In the genomic region with DNA sequence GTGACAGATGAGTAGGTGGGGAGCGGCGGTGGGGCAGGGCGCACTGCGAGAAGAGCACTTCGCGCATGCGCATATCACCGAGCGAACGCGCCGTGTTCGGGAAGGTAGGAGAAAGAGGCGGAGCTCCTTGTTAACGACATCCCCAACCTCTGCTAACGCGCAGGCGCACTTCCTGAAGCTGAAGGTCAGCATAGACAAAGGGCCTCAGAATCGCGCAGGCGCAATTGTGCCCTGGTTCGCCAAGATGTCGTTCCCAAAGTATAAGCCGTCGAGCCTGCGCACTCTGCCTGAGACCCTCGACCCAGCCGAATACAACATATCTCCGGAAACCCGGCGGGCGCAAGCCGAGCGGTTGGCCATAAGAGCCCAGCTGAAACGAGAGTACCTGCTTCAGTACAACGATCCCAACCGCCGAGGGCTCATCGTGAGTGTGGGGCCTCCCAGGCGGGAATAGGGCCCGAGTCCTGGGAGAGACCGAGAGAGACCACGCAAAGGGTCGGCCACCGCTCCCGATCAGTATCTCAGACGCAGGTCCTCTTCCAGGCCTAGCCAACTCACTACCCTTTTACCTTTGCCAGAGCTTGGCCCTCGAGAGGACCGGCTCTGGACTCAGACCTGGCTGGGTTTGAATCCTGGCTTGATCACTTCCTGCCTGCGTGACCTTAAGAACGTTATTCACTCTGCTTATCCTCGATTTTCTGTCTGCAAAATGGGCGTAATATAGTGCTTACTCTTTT, we compare ENCODE assay signal across 1 cellular context.
TF ChIP-seq lines count a peak whose summit lies in the region.

A gene (plus strand): TSS at position 221 of the 737 bp plus-strand sequence. CDS start 24 bp downstream, at position 245.

TF ChIP-seq in HepG2, 621 proteins besides CTCF, POLR2A, EP300 and RAD21 (continued from another document and continues in another):
- TF ChIP-seq, protein P1, sequence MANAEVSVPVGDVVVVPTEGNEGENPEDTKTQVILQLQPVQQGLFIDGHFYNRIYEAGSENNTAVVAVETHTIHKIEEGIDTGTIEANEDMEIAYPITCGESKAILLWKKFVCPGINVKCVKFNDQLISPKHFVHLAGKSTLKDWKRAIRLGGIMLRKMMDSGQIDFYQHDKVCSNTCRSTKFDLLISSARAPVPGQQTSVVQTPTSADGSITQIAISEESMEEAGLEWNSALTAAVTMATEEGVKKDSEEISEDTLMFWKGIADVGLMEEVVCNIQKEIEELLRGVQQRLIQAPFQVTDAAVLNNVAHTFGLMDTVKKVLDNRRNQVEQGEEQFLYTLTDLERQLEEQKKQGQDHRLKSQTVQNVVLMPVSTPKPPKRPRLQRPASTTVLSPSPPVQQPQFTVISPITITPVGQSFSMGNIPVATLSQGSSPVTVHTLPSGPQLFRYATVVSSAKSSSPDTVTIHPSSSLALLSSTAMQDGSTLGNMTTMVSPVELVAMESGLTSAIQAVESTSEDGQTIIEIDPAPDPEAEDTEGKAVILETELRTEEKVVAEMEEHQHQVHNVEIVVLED (CRISPR knock-in tag; IDR thresholded peaks at IDR 0.05; ENCODE audit: borderline replicate concordance) = peak; percentile 31; the same call in 1 of the 2 replicates
- no peak for TF ChIP-seq JARID2 (CRISPR knock-in tag; IDR thresholded peaks at IDR 0.05; ENCODE audit: insufficient replicate concordance)
- TF ChIP-seq, protein P2, sequence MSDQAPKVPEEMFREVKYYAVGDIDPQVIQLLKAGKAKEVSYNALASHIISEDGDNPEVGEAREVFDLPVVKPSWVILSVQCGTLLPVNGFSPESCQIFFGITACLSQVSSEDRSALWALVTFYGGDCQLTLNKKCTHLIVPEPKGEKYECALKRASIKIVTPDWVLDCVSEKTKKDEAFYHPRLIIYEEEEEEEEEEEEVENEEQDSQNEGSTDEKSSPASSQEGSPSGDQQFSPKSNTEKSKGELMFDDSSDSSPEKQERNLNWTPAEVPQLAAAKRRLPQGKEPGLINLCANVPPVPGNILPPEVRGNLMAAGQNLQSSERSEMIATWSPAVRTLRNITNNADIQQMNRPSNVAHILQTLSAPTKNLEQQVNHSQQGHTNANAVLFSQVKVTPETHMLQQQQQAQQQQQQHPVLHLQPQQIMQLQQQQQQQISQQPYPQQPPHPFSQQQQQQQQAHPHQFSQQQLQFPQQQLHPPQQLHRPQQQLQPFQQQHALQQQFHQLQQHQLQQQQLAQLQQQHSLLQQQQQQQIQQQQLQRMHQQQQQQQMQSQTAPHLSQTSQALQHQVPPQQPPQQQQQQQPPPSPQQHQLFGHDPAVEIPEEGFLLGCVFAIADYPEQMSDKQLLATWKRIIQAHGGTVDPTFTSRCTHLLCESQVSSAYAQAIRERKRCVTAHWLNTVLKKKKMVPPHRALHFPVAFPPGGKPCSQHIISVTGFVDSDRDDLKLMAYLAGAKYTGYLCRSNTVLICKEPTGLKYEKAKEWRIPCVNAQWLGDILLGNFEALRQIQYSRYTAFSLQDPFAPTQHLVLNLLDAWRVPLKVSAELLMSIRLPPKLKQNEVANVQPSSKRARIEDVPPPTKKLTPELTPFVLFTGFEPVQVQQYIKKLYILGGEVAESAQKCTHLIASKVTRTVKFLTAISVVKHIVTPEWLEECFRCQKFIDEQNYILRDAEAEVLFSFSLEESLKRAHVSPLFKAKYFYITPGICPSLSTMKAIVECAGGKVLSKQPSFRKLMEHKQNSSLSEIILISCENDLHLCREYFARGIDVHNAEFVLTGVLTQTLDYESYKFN (CRISPR knock-in tag; conservative IDR thresholded peaks at IDR 0.05) = 0 out of 2 replicates have a peak, but pooled peaks have one; percentile 16
- no peak for TF ChIP-seq FOXP1 (IDR thresholded peaks at IDR 0.05)
- TF ChIP-seq FOXP1 (CRISPR knock-in tag; IDR thresholded peaks at IDR 0.05) = no peak
- 0 out of 2 replicates have a peak, but pooled peaks have one; percentile 75 for TF ChIP-seq ZNF878 (CRISPR knock-in tag; IDR thresholded peaks at IDR 0.05)
- no peak for TF ChIP-seq TBL1XR1 (IDR thresholded peaks at IDR 0.05; ENCODE audit: borderline replicate concordance, low read length, partially characterized antibody)
- no peak for TF ChIP-seq BCL6 (CRISPR knock-in tag; IDR thresholded peaks at IDR 0.05)
- no peak for TF ChIP-seq POLR2AphosphoS2 (IDR thresholded peaks at IDR 0.05; ENCODE audit: low read depth, low read length)
- TF ChIP-seq, protein P3, sequence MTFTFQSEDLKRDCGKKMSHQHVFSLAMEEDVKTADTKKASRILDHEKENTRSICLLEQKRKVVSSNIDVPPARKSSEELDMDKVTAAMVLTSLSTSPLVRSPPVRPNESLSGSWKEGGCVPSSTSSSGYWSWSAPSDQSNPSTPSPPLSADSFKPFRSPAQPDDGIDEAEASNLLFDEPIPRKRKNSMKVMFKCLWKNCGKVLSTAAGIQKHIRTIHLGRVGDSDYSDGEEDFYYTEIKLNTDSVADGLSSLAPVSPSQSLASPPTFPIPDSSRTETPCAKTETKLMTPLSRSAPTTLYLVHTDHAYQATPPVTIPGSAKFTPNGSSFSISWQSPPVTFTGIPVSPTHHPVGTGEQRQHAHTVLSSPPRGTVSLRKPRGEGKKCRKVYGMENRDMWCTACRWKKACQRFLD (CRISPR knock-in tag; IDR thresholded peaks at IDR 0.05; ENCODE audit: borderline replicate concordance) = peak; percentile 68
- peak; percentile 66; the same call in 1 of the 2 replicates for TF ChIP-seq SSRP1 (CRISPR knock-in tag; IDR thresholded peaks at IDR 0.05)
- TF ChIP-seq, protein P4, sequence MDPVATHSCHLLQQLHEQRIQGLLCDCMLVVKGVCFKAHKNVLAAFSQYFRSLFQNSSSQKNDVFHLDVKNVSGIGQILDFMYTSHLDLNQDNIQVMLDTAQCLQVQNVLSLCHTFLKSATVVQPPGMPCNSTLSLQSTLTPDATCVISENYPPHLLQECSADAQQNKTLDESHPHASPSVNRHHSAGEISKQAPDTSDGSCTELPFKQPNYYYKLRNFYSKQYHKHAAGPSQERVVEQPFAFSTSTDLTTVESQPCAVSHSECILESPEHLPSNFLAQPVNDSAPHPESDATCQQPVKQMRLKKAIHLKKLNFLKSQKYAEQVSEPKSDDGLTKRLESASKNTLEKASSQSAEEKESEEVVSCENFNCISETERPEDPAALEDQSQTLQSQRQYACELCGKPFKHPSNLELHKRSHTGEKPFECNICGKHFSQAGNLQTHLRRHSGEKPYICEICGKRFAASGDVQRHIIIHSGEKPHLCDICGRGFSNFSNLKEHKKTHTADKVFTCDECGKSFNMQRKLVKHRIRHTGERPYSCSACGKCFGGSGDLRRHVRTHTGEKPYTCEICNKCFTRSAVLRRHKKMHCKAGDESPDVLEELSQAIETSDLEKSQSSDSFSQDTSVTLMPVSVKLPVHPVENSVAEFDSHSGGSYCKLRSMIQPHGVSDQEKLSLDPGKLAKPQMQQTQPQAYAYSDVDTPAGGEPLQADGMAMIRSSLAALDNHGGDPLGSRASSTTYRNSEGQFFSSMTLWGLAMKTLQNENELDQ (CRISPR knock-in tag; IDR thresholded peaks at IDR 0.05; ENCODE audit: borderline replicate concordance) = no peak
- TF ChIP-seq ZNF674 (CRISPR knock-in tag; IDR thresholded peaks at IDR 0.05; ENCODE audit: low read depth) = 0 out of 2 replicates have a peak, but pooled peaks have one; percentile 56
- no peak for TF ChIP-seq ZNF839 (CRISPR knock-in tag; IDR thresholded peaks at IDR 0.05; ENCODE audit: borderline replicate concordance)
- TF ChIP-seq SP2 (CRISPR knock-in tag; IDR thresholded peaks at IDR 0.05) = no peak
- TF ChIP-seq JUN (CRISPR knock-in tag; IDR thresholded peaks at IDR 0.05) = no peak
- TF ChIP-seq, protein P5, sequence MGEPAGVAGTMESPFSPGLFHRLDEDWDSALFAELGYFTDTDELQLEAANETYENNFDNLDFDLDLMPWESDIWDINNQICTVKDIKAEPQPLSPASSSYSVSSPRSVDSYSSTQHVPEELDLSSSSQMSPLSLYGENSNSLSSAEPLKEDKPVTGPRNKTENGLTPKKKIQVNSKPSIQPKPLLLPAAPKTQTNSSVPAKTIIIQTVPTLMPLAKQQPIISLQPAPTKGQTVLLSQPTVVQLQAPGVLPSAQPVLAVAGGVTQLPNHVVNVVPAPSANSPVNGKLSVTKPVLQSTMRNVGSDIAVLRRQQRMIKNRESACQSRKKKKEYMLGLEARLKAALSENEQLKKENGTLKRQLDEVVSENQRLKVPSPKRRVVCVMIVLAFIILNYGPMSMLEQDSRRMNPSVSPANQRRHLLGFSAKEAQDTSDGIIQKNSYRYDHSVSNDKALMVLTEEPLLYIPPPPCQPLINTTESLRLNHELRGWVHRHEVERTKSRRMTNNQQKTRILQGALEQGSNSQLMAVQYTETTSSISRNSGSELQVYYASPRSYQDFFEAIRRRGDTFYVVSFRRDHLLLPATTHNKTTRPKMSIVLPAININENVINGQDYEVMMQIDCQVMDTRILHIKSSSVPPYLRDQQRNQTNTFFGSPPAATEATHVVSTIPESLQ (CRISPR knock-in tag; conservative IDR thresholded peaks at IDR 0.05) = no peak; the same call in 1 of the 2 replicates
- peak; percentile 54; the same call in 1 of the 2 replicates for TF ChIP-seq CCDC6 (CRISPR knock-in tag; IDR thresholded peaks at IDR 0.05)
- TF ChIP-seq TCF7 (IDR thresholded peaks at IDR 0.05; ENCODE audit: low read depth) = no peak
- TF ChIP-seq AGO1 (IDR thresholded peaks at IDR 0.05; ENCODE audit: low read depth, low read length, poor library complexity, severe bottlenecking) = no peak
- TF ChIP-seq, protein P6, sequence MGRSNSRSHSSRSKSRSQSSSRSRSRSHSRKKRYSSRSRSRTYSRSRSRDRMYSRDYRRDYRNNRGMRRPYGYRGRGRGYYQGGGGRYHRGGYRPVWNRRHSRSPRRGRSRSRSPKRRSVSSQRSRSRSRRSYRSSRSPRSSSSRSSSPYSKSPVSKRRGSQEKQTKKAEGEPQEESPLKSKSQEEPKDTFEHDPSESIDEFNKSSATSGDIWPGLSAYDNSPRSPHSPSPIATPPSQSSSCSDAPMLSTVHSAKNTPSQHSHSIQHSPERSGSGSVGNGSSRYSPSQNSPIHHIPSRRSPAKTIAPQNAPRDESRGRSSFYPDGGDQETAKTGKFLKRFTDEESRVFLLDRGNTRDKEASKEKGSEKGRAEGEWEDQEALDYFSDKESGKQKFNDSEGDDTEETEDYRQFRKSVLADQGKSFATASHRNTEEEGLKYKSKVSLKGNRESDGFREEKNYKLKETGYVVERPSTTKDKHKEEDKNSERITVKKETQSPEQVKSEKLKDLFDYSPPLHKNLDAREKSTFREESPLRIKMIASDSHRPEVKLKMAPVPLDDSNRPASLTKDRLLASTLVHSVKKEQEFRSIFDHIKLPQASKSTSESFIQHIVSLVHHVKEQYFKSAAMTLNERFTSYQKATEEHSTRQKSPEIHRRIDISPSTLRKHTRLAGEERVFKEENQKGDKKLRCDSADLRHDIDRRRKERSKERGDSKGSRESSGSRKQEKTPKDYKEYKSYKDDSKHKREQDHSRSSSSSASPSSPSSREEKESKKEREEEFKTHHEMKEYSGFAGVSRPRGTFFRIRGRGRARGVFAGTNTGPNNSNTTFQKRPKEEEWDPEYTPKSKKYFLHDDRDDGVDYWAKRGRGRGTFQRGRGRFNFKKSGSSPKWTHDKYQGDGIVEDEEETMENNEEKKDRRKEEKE (IDR thresholded peaks at IDR 0.05) = no peak
- peak; percentile 60; the same call in 1 of the 2 replicates for TF ChIP-seq ZFP36L1 (CRISPR knock-in tag; IDR thresholded peaks at IDR 0.05)
- TF ChIP-seq, protein P7, sequence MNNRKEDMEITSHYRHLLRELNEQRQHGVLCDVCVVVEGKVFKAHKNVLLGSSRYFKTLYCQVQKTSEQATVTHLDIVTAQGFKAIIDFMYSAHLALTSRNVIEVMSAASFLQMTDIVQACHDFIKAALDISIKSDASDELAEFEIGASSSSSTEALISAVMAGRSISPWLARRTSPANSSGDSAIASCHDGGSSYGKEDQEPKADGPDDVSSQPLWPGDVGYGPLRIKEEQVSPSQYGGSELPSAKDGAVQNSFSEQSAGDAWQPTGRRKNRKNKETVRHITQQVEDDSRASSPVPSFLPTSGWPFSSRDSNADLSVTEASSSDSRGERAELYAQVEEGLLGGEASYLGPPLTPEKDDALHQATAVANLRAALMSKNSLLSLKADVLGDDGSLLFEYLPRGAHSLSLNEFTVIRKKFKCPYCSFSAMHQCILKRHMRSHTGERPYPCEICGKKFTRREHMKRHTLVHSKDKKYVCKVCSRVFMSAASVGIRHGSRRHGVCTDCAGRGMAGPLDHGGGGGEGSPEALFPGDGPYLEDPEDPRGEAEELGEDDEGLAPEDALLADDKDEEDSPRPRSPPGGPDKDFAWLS (CRISPR knock-in tag; IDR thresholded peaks at IDR 0.05; ENCODE audit: borderline replicate concordance) = no peak
- TF ChIP-seq, protein P8, sequence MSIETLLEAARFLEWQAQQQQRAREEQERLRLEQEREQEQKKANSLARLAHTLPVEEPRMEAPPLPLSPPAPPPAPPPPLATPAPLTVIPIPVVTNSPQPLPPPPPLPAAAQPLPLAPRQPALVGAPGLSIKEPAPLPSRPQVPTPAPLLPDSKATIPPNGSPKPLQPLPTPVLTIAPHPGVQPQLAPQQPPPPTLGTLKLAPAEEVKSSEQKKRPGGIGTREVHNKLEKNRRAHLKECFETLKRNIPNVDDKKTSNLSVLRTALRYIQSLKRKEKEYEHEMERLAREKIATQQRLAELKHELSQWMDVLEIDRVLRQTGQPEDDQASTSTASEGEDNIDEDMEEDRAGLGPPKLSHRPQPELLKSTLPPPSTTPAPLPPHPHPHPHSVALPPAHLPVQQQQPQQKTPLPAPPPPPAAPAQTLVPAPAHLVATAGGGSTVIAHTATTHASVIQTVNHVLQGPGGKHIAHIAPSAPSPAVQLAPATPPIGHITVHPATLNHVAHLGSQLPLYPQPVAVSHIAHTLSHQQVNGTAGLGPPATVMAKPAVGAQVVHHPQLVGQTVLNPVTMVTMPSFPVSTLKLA (IDR thresholded peaks at IDR 0.05) = no peak
- TF ChIP-seq MLLT10 (CRISPR knock-in tag; IDR thresholded peaks at IDR 0.05) = no peak
- no peak for TF ChIP-seq MZF1 (CRISPR knock-in tag; IDR thresholded peaks at IDR 0.05; ENCODE audit: borderline replicate concordance)
- TF ChIP-seq, protein P9, sequence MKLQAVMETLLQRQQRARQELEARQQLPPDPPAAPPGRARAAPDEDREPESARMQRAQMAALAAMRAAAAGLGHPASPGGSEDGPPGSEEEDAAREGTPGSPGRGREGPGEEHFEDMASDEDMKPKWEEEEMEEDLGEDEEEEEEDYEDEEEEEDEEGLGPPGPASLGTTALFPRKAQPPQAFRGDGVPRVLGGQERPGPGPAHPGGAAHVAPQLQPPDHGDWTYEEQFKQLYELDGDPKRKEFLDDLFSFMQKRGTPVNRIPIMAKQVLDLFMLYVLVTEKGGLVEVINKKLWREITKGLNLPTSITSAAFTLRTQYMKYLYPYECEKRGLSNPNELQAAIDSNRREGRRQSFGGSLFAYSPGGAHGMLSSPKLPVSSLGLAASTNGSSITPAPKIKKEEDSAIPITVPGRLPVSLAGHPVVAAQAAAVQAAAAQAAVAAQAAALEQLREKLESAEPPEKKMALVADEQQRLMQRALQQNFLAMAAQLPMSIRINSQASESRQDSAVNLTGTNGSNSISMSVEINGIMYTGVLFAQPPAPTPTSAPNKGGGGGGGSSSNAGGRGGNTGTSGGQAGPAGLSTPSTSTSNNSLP (IDR thresholded peaks at IDR 0.05; ENCODE audit: low read depth, low read length) = no peak
- TF ChIP-seq ZMYM3 (CRISPR knock-in tag; IDR thresholded peaks at IDR 0.05) = peak; percentile 90
- TF ChIP-seq, protein P10, sequence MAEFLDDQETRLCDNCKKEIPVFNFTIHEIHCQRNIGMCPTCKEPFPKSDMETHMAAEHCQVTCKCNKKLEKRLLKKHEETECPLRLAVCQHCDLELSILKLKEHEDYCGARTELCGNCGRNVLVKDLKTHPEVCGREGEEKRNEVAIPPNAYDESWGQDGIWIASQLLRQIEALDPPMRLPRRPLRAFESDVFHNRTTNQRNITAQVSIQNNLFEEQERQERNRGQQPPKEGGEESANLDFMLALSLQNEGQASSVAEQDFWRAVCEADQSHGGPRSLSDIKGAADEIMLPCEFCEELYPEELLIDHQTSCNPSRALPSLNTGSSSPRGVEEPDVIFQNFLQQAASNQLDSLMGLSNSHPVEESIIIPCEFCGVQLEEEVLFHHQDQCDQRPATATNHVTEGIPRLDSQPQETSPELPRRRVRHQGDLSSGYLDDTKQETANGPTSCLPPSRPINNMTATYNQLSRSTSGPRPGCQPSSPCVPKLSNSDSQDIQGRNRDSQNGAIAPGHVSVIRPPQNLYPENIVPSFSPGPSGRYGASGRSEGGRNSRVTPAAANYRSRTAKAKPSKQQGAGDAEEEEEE (CRISPR knock-in tag; IDR thresholded peaks at IDR 0.05; ENCODE audit: borderline replicate concordance) = no peak
